Comparison of ENCODE assay signal across 15 cellular contexts in genomic region chr1:245546875-245547274, GRCh38.
A peak's percentile ranks its signal among the peaks of the same experiment; 100 is the strongest.
DNase-seq lines count a peak whose midpoint lies in the region; ATAC-seq and TF ChIP-seq lines count a peak whose summit lies in the region.
"Had no signal": no experiment of that assay in that cellular context is flagged by ENCODE, and none has a peak within 500 bp of the region (broad histone marks: within the 10 kb centered on the region; RNA-seq: fewer than 3 reads in every experiment).

No MANE protein-coding gene starts in this region.

- CTCF ChIA-PET in MCF 10A (lab: Yijun Ruan, JAX), result interaction anchor here (0.6 to 2.2 kb wide), 11 partner anchors 9 to 716 kb away, joined by 3 to 10 read pairs (median 3); no protein-coding TSS in a partner anchor

- no peaks in the 10 kb centered on the region for H3K36me3 ChIP-seq in breast epithelium
- H3K36me3 ChIP-seq in thyroid gland, result no peaks in the 10 kb centered on the region
- H3K36me3 ChIP-seq in stomach, result no peaks in the 10 kb centered on the region

- H3K4me3 ChIP-seq in breast epithelium (no peak overlapping the region), thyroid gland (replicated peaks in 1 of 3) (no peak overlapping the region), stomach (no peak overlapping the region)
- H3K4me3 ChIP-seq: A549, GM23338 had no signal

- H3K4me1 Mint-ChIP-seq in MCF 10A (ENCODE audit: insufficient read depth, unreplicated experiment), result peaks cover 6% of the 10 kb centered on the region

- DNase-seq in MCF 10A (ENCODE audit: unreplicated experiment) (peak; percentile 67), breast epithelium (ENCODE audit: low spot score in 2 of 2) (no peak), NCI-H69 (lab: John Stamatoyannopoulos, UW) (peak; percentile 79), left lobe of liver (ENCODE audit: low spot score) (no peak), thyroid gland (peak; percentile 6 to 14), caudate nucleus (lab: John Stamatoyannopoulos, UW) (no peak), stomach (no peak)
- DNase-seq: KG1, NCI-H1092, NCI-H226, NCI-H524 treated with DMSO at 0.1 percent for 48 hours, SIG-M5 had no signal

- peak overlapping the region; percentile 48 for H3K4me3 Mint-ChIP-seq in MCF 10A (ENCODE audit: unreplicated experiment)
- H3K4me3 Mint-ChIP-seq: GM23338 had no signal

- H3K4me1 ChIP-seq in breast epithelium (no peaks in the 10 kb centered on the region), thyroid gland (no peaks in the 10 kb centered on the region), stomach (no peaks in the 10 kb centered on the region)
- H3K4me1 ChIP-seq: A549 had no signal

- intact Hi-C loops in MCF 10A (cut with micrococcal nuclease) (no loop called here), breast epithelium (cut with DNase I; ENCODE audit: low total_unique reads) (no loop called here), thyroid gland (cut with DNase I) (no loop called here), stomach (cut with DNase I; ENCODE audit: low total_unique reads) (no loop called here)

- no peaks in the 10 kb centered on the region for H3K9me3 Mint-ChIP-seq in MCF 10A (ENCODE audit: unreplicated experiment)
- H3K9me3 Mint-ChIP-seq: GM23338 had no signal

- WGBS in thyroid gland, 2 donors, result 77 to 88% methylated on average over 16 of the region's 16 CpGs
- WGBS in stomach, 5 donors, result 71 to 86% (median 78%) methylated on average over 16 of the region's 16 CpGs

- no peaks in the 10 kb centered on the region for H3K36me3 Mint-ChIP-seq in MCF 10A (ENCODE audit: insufficient read depth, unreplicated experiment)

- H3K27ac Mint-ChIP-seq in MCF 10A (ENCODE audit: low read depth, unreplicated experiment), result no peak overlapping the region
- H3K27ac Mint-ChIP-seq: GM23338 had no signal

- TF ChIP-seq EP300 in stomach (IDR thresholded peaks at IDR 0.05), result no peak

- H3K27me3 ChIP-seq in breast epithelium (no peaks in the 10 kb centered on the region), thyroid gland (no peaks in the 10 kb centered on the region), stomach (no peaks in the 10 kb centered on the region)

- peak; percentile 17 for ATAC-seq in left lobe of liver
- ATAC-seq: A549, GM23338 had no signal

- H3K27ac ChIP-seq in breast epithelium (no peak overlapping the region), thyroid gland (no peak overlapping the region), caudate nucleus (ENCODE audit: low read depth, low read length) (no peak overlapping the region), stomach (no peak overlapping the region)
- H3K27ac ChIP-seq: A549, C4-2B had no signal

- POLR2A ChIA-PET in MCF 10A (lab: Yijun Ruan, JAX), result interaction anchor here (0.5 kb wide), 1 partner anchor 39 kb away, joined by 3 read pairs; no protein-coding TSS in a partner anchor

- H3K27me3 Mint-ChIP-seq in MCF 10A (ENCODE audit: insufficient read depth, unreplicated experiment), result peaks cover 63% of the 10 kb centered on the region

- no peaks in the 10 kb centered on the region for H3K9me3 ChIP-seq in breast epithelium
- no peaks in the 10 kb centered on the region for H3K9me3 ChIP-seq in thyroid gland
- H3K9me3 ChIP-seq in stomach, result no peaks in the 10 kb centered on the region
- H3K9me3 ChIP-seq: A549 had no signal

- TF ChIP-seq POLR2A in breast epithelium (IDR thresholded peaks at IDR 0.05) (no peak), thyroid gland (IDR thresholded peaks at IDR 0.05) (no peak), stomach (IDR thresholded peaks at IDR 0.05) (no peak)

- TF ChIP-seq CTCF in MCF 10A (IDR thresholded peaks at IDR 0.05; ENCODE audit: unreplicated experiment), result no peak
- no peak for TF ChIP-seq CTCF in breast epithelium (IDR thresholded peaks at IDR 0.05)
- no peak for TF ChIP-seq CTCF in thyroid gland (IDR thresholded peaks at IDR 0.05)
- TF ChIP-seq CTCF in stomach (IDR thresholded peaks at IDR 0.05), result no peak

- BruUV-seq in MCF 10A (replicated peaks; lab: Mats Ljungman, UMichigan), result no TSS peak

Comparison
In these comparisons a context has a peak if more than half of its experiments do, and no peak if none do; other contexts are left out.
1. DNase-seq: peak in MCF 10A (single experiment), NCI-H69 (single experiment) and thyroid gland (2 of 2); none in breast epithelium (0 of 2), left lobe of liver (single experiment), caudate nucleus (0 of 61) and stomach (single experiment).